In genomic region chr22:41260871-41261270, GRCh38 we compare ENCODE assay signal across 16 cellular contexts.
"Had no signal": no experiment of that assay in that cellular context is flagged by ENCODE, and none has a peak within 500 bp of the region (broad histone marks: within the 10 kb centered on the region; RNA-seq: fewer than 3 reads in every experiment).

No MANE protein-coding gene starts in this region.

- H3K27ac Mint-ChIP-seq: activated T-cell treated with anti-CD3 and anti-CD28 coated beads, Interleukin-2, amount 50 U/mL, for 72 hours; memory B cell; naive thymus-derived CD4-positive, alpha-beta T cell; stimulated activated naive B cell treated with anti-CD40 and anti-IgM and Interleukin-4, amounts not matched to agents 10 μg/mL and 1 μg/mL and 100 μg/mL, for 72 hours had no signal

- ATAC-seq: activated naive CD4-positive, alpha-beta T cell treated with anti-CD3 and anti-CD28 coated beads, Interleukin-2, amount 50 U/mL, for 72 hours; activated T-cell treated with anti-CD3 and anti-CD28 coated beads, Interleukin-2, amount 50 U/mL, for 72 hours; naive thymus-derived CD4-positive, alpha-beta T cell; pancreas; stimulated activated naive B cell treated with anti-CD40 and anti-IgM and Interleukin-4, amounts not matched to agents 10 μg/mL and 1 μg/mL and 100 μg/mL, for 72 hours; upper lobe of right lung had no signal

- H3K4me1 Mint-ChIP-seq: memory B cell; stimulated activated naive B cell treated with anti-CD40 and anti-IgM and Interleukin-4, amounts not matched to agents 10 μg/mL and 1 μg/mL and 100 μg/mL, for 72 hours had no signal

- DNase-seq: activated CD4-positive, alpha-beta T cell treated with anti-CD3 and anti-CD28 coated beads for 1 hour; activated CD4-positive, alpha-beta T cell treated with anti-CD3 and anti-CD28 coated beads, Interleukin-2, amount 50 U/mL, for 4 hours; activated gamma-delta T cell; activated T-cell treated with anti-CD3 and anti-CD28 coated beads, Interleukin-2, amount 50 U/mL, for 72 hours; adrenal gland; naive thymus-derived CD4-positive, alpha-beta T cell; pancreas; sigmoid colon; stimulated activated CD4-positive, alpha-beta T cell treated with anti-CD3 and anti-CD28 coated beads, Interleukin-4, amount 100 ng/mL, for 24 hours; stimulated activated naive B cell treated with anti-CD40 and anti-IgM and Interleukin-4, amounts not matched to agents 10 μg/mL and 1 μg/mL and 100 μg/mL, for 72 hours; T-helper 2 cell; upper lobe of right lung; WERI-Rb-1 had no signal

- H3K4me3 Mint-ChIP-seq: activated T-cell treated with anti-CD3 and anti-CD28 coated beads, Interleukin-2, amount 50 U/mL, for 72 hours; memory B cell; naive thymus-derived CD4-positive, alpha-beta T cell; stimulated activated naive B cell treated with anti-CD40 and anti-IgM and Interleukin-4, amounts not matched to agents 10 μg/mL and 1 μg/mL and 100 μg/mL, for 72 hours had no signal

- H3K9me3 ChIP-seq: adrenal gland, pancreas, sigmoid colon, thoracic aorta, upper lobe of right lung had no signal

- H3K4me3 ChIP-seq: adrenal gland, pancreas, sigmoid colon, thoracic aorta, upper lobe of right lung had no signal

- H3K9me3 Mint-ChIP-seq: activated naive CD4-positive, alpha-beta T cell treated with anti-CD3 and anti-CD28 coated beads, Interleukin-2, amount 50 U/mL, for 72 hours; activated T-cell treated with anti-CD3 and anti-CD28 coated beads, Interleukin-2, amount 50 U/mL, for 72 hours; memory B cell; stimulated activated naive B cell treated with anti-CD40 and anti-IgM and Interleukin-4, amounts not matched to agents 10 μg/mL and 1 μg/mL and 100 μg/mL, for 72 hours had no signal

- H3K27me3 Mint-ChIP-seq: memory B cell; naive thymus-derived CD4-positive, alpha-beta T cell; stimulated activated naive B cell treated with anti-CD40 and anti-IgM and Interleukin-4, amounts not matched to agents 10 μg/mL and 1 μg/mL and 100 μg/mL, for 72 hours had no signal

- H3K4me1 ChIP-seq: pancreas, upper lobe of right lung had no signal

- H3K27ac ChIP-seq: pancreas, sigmoid colon, thoracic aorta, upper lobe of right lung, WERI-Rb-1 had no signal

- H3K27me3 ChIP-seq: adrenal gland, pancreas, sigmoid colon, upper lobe of right lung had no signal
